ENCODE assay signal across 10 cellular contexts in the genomic region with DNA sequence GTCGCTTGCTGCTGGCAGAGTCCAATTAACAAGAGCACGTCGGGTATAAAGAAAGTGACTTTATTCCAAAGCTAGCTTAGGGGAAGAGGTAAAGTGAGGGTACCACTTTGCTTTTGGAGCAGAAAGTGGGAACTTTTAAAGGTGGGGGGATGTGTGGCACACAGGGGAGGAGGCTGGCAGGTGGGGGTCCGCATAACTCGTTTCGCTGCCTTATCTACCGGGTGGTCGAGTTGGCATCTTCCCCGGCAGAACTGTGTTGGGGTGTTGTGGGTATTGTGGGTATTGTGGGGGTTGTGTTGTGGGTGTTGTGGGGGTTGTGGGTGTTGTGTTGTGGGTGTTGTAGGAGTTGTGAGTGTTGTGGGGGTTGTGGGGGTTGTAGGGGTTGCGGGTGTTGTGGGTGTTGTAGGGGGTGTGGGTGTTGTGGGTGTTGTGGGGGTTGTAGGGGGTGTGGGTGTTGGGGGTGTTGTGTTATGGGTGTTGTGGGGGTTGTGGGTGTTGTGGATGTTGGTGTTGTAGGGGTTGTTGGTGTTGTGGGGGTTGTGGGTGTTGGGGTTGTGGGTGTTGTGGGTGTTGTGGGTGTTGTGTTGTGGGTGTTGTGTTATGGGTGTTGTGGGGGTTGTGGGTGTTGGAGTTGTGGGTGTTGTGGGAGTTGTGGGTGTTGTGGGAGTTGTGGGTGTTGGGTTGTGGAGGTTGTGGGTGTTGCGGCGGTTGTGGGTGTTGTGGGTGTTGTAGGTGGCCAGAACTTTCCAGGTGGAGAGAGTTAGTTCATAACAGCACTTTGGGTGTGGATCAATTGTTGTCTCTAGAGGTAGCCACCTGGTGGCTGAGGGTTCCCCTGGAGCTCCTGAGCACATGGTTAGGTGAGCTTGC. TPM values are rescaled to one million over a fixed set of nuclear protein-coding genes. Genes with fewer than 3 reads are reported as not detected.
A peak's percentile ranks its signal among the peaks of the same experiment; 100 is the strongest.
DNase-seq lines count a peak whose midpoint lies in the region; ATAC-seq, FAIRE-seq and TF ChIP-seq lines count a peak whose summit lies in the region.
"Had no signal": no experiment of that assay in that cellular context is flagged by ENCODE, and none has a peak within 500 bp of the region (broad histone marks: within the 10 kb centered on the region; RNA-seq: fewer than 3 reads in every experiment).

No MANE protein-coding gene starts in this region.

- H3K4me3 ChIP-seq in GM12865 (ENCODE audit: low read depth, low read length) (peak overlapping the region; percentile 71), PC-9 (no peak overlapping the region), astrocyte (ENCODE audit: insufficient read depth, low read depth, low read length) (no peak overlapping the region), rectal smooth muscle tissue (ENCODE audit: low read length) (peak overlapping the region; percentile 40), lower leg skin (ENCODE audit: low read depth, poor library complexity, severe bottlenecking) (no peak overlapping the region)

- H3K27ac ChIP-seq in PC-9, result no peak overlapping the region
- no peak overlapping the region for H3K27ac ChIP-seq in astrocyte (ENCODE audit: low read depth, low read length)
- no peak overlapping the region for H3K27ac ChIP-seq in rectal smooth muscle tissue (ENCODE audit: low read depth, low read length)

- no peaks in the 10 kb centered on the region for H3K36me3 Mint-ChIP-seq in astrocyte (ENCODE audit: low read depth, unreplicated experiment)

- H3K4me1 Mint-ChIP-seq in astrocyte (ENCODE audit: low read depth, unreplicated experiment), result peaks cover 16% of the 10 kb centered on the region

- H3K27me3 ChIP-seq in PC-9 (ENCODE audit: insufficient read depth, low read depth) (no peaks in the 10 kb centered on the region), astrocyte (ENCODE audit: insufficient read depth, low read length) (no peaks in the 10 kb centered on the region), rectal smooth muscle tissue (ENCODE audit: control insufficient read depth, insufficient read depth, low read length) (no peaks in the 10 kb centered on the region)

- H3K4me2 ChIP-seq in PC-9 (no peak overlapping the region), astrocyte (ENCODE audit: low read length) (peak overlapping the region; percentile 73)

- POLR2A ChIA-PET in PC-9 (lab: Charles Lee; ENCODE audit: unreplicated experiment), result no interaction called here

- CTCF ChIA-PET in PC-9 (lab: Charles Lee), result interaction anchor here (0.6 kb wide), 1 partner anchor 54 kb away, joined by 3 read pairs; no protein-coding TSS in a partner anchor

- H3K9ac ChIP-seq in astrocyte (ENCODE audit: low read length) (no peak overlapping the region), rectal smooth muscle tissue (ENCODE audit: low read length) (no peak overlapping the region)

- no peaks in the 10 kb centered on the region for H3K9me3 Mint-ChIP-seq in astrocyte (ENCODE audit: unreplicated experiment)

- no peaks in the 10 kb centered on the region for H3K4me1 ChIP-seq in PC-9 (replicated peaks; ENCODE audit: insufficient read depth)
- H3K4me1 ChIP-seq in astrocyte (ENCODE audit: insufficient read depth, low read length), result peaks cover 12% of the 10 kb centered on the region
- H3K4me1 ChIP-seq in rectal smooth muscle tissue (ENCODE audit: control insufficient read depth, insufficient read depth, low read length), result peaks cover 7% of the 10 kb centered on the region

- TF ChIP-seq POLR2A in lower leg skin (IDR thresholded peaks at IDR 0.05), result no peak

- no peaks in the 10 kb centered on the region for H3K79me2 ChIP-seq in PC-9 (ENCODE audit: low read depth)
- peaks cover 33% of the 10 kb centered on the region for H3K79me2 ChIP-seq in astrocyte (ENCODE audit: insufficient read depth, low read length)

- intact Hi-C loops in PC-9 (cut with micrococcal nuclease; ENCODE audit: unreplicated experiment) (no loop called here), lower leg skin (cut with DNase I; ENCODE audit: low total_unique reads) (no loop called here)

- no peak for ATAC-seq in HG03354 (IDR thresholded peaks at IDR 0.05; ENCODE audit: poor library complexity, severe bottlenecking, unreplicated experiment)
- ATAC-seq in HG02938 (IDR thresholded peaks at IDR 0.05; ENCODE audit: unreplicated experiment), result no peak

- no TSS peak for BruUV-seq in PC-9 (replicated peaks; lab: Mats Ljungman, UMichigan)

- no peaks in the 10 kb centered on the region for H3K9me2 ChIP-seq in PC-9 (ENCODE audit: insufficient read depth)

- H2AFZ ChIP-seq in PC-9, result no peak overlapping the region
- no peak overlapping the region for H2AFZ ChIP-seq in astrocyte (ENCODE audit: low read depth, low read length)

- no peaks in the 10 kb centered on the region for H3K36me3 ChIP-seq in PC-9 (ENCODE audit: low read depth)
- H3K36me3 ChIP-seq in astrocyte (ENCODE audit: insufficient read depth, low read length), result no peaks in the 10 kb centered on the region
- no peaks in the 10 kb centered on the region for H3K36me3 ChIP-seq in rectal smooth muscle tissue (ENCODE audit: control insufficient read depth, insufficient read depth, low read length)

- no peak overlapping the region for H3K27ac Mint-ChIP-seq in astrocyte (ENCODE audit: unreplicated experiment)

- no peaks in the 10 kb centered on the region for H3K27me3 Mint-ChIP-seq in astrocyte (ENCODE audit: low read depth, unreplicated experiment)

- no peak overlapping the region for H3K4me3 Mint-ChIP-seq in astrocyte (ENCODE audit: unreplicated experiment)

- WGBS in lower leg skin, 2 donors, result 64 to 76% methylated on average over 12 of the region's 12 CpGs

- H3F3A ChIP-seq in PC-9 (ENCODE audit: insufficient read depth, low read depth), result no peaks in the 10 kb centered on the region

- DNase-seq in GM12865 (ENCODE audit: low read depth) (peak; percentile 72), PC-9 (no peak), astrocyte (ENCODE audit: low read depth) (no peak), iPS-NIHi7 (ENCODE audit: extremely low spot score) (no peak), lower leg skin (ENCODE audit: low spot score in 2 of 2) (no peak)
- DNase-seq: NCI-H2107, occipital lobe had no signal

- no peak for FAIRE-seq in astrocyte (lab: Jason Lieb, UNC)

- peak; percentile 41 for TF ChIP-seq CTCF in GM12865 (IDR thresholded peaks at IDR 0.05; ENCODE audit: insufficient read depth, low read depth, low read length, missing control alignments)
- TF ChIP-seq CTCF in PC-9 (conservative IDR thresholded peaks at IDR 0.05), result 0 out of 2 replicates have a peak, but pooled peaks have one; percentile 22
- no peak for TF ChIP-seq CTCF in astrocyte (IDR thresholded peaks at IDR 0.05; ENCODE audit: insufficient read depth, low read depth, low read length)
- no peak for TF ChIP-seq CTCF in lower leg skin (IDR thresholded peaks at IDR 0.05)

- H3K9me3 ChIP-seq in PC-9 (ENCODE audit: insufficient read depth, low read depth), result no peaks in the 10 kb centered on the region
- H3K9me3 ChIP-seq in astrocyte (ENCODE audit: insufficient read depth, low read depth, low read length), result no peaks in the 10 kb centered on the region

- H4K20me1 ChIP-seq in PC-9 (ENCODE audit: insufficient read depth) (no peaks in the 10 kb centered on the region; the same call in 1 of the 2 replicates), astrocyte (ENCODE audit: insufficient read depth, low read length) (peaks cover 75% of the 10 kb centered on the region)

RNA-seq across cellular contexts. Expression of a gene that starts 52.7 kb away (rescaled TPM):
- total RNA-seq in PC-9 (2021) (39.0 and 41.2 TPM in 2 replicates), astrocyte (34.7 and 35.6 TPM in 2 replicates), lower leg skin (10 to 100 TPM; 32.1 to 58.8 (median 48.7) TPM)

Comparison
In these comparisons a context has a peak if more than half of its experiments do, and no peak if none do; other contexts are left out.
1. H3K4me3 ChIP-seq: peak in GM12865 (single experiment) and rectal smooth muscle tissue (single experiment); none in PC-9 (single experiment), astrocyte (single experiment) and lower leg skin (single experiment).
2. CTCF ChIP-seq: peak in GM12865 (single experiment) and PC-9 (single experiment); none in astrocyte (single experiment) and lower leg skin (0 of 3).